In the genomic region with DNA sequence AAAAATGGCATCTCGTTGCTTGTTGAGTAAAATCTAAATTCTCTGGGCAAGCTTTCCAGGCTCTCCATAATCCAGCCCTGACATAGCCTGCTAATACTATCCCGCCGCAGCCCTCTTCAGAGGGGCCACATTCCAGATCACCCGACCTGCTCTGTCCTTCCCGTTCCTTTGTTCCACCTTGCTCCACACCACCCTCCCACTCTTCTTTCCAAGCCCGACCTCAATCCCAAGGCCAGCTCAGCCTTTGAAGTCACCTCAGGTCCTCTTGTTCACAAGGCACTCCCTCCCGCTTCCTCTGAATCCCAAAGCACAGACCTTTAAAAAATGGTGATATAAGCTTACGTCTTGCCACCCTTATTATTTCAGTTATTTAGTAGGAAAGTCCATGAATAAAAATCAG, we compare ENCODE assay signal across 2 cellular contexts.
TF ChIP-seq lines count a peak whose summit lies in the region.

No MANE protein-coding gene starts in this region.

TF ChIP-seq in WTC11, 78 proteins besides CTCF, POLR2A, EP300 and RAD21 (continued from another document):
- TF ChIP-seq, protein P1, sequence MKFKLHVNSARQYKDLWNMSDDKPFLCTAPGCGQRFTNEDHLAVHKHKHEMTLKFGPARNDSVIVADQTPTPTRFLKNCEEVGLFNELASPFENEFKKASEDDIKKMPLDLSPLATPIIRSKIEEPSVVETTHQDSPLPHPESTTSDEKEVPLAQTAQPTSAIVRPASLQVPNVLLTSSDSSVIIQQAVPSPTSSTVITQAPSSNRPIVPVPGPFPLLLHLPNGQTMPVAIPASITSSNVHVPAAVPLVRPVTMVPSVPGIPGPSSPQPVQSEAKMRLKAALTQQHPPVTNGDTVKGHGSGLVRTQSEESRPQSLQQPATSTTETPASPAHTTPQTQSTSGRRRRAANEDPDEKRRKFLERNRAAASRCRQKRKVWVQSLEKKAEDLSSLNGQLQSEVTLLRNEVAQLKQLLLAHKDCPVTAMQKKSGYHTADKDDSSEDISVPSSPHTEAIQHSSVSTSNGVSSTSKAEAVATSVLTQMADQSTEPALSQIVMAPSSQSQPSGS (CRISPR knock-in tag; IDR thresholded peaks at IDR 0.05; ENCODE audit: borderline replicate concordance, low read depth), result no peak
- TF ChIP-seq ZNF317 (CRISPR knock-in tag; IDR thresholded peaks at IDR 0.05; ENCODE audit: borderline replicate concordance, low read depth), result no peak
- TF ChIP-seq, protein P2, sequence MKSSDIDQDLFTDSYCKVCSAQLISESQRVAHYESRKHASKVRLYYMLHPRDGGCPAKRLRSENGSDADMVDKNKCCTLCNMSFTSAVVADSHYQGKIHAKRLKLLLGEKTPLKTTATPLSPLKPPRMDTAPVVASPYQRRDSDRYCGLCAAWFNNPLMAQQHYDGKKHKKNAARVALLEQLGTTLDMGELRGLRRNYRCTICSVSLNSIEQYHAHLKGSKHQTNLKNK (CRISPR knock-in tag; IDR thresholded peaks at IDR 0.05), result no peak
- TF ChIP-seq ZNF396 (CRISPR knock-in tag; IDR thresholded peaks at IDR 0.05; ENCODE audit: borderline replicate concordance), result no peak
- TF ChIP-seq OVOL2 (CRISPR knock-in tag; IDR thresholded peaks at IDR 0.05; ENCODE audit: borderline replicate concordance), result no peak
- TF ChIP-seq, protein P3, sequence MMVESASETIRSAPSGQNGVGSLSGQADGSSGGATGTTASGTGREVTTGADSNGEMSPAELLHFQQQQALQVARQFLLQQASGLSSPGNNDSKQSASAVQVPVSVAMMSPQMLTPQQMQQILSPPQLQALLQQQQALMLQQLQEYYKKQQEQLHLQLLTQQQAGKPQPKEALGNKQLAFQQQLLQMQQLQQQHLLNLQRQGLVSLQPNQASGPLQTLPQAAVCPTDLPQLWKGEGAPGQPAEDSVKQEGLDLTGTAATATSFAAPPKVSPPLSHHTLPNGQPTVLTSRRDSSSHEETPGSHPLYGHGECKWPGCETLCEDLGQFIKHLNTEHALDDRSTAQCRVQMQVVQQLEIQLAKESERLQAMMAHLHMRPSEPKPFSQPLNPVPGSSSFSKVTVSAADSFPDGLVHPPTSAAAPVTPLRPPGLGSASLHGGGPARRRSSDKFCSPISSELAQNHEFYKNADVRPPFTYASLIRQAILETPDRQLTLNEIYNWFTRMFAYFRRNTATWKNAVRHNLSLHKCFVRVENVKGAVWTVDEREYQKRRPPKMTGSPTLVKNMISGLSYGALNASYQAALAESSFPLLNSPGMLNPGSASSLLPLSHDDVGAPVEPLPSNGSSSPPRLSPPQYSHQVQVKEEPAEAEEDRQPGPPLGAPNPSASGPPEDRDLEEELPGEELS (CRISPR knock-in tag; IDR thresholded peaks at IDR 0.05), result no peak
- TF ChIP-seq, protein P4, sequence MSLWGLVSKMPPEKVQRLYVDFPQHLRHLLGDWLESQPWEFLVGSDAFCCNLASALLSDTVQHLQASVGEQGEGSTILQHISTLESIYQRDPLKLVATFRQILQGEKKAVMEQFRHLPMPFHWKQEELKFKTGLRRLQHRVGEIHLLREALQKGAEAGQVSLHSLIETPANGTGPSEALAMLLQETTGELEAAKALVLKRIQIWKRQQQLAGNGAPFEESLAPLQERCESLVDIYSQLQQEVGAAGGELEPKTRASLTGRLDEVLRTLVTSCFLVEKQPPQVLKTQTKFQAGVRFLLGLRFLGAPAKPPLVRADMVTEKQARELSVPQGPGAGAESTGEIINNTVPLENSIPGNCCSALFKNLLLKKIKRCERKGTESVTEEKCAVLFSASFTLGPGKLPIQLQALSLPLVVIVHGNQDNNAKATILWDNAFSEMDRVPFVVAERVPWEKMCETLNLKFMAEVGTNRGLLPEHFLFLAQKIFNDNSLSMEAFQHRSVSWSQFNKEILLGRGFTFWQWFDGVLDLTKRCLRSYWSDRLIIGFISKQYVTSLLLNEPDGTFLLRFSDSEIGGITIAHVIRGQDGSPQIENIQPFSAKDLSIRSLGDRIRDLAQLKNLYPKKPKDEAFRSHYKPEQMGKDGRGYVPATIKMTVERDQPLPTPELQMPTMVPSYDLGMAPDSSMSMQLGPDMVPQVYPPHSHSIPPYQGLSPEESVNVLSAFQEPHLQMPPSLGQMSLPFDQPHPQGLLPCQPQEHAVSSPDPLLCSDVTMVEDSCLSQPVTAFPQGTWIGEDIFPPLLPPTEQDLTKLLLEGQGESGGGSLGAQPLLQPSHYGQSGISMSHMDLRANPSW (CRISPR knock-in tag; conservative IDR thresholded peaks at IDR 0.05; ENCODE audit: low read depth), result no peak

TF ChIP-seq in SK-N-SH treated with all-trans-retinoic acid at 6 μM for 48 hours, 23 proteins besides CTCF, POLR2A, EP300 and RAD21 (continued from another document):
- TF ChIP-seq, protein P5, sequence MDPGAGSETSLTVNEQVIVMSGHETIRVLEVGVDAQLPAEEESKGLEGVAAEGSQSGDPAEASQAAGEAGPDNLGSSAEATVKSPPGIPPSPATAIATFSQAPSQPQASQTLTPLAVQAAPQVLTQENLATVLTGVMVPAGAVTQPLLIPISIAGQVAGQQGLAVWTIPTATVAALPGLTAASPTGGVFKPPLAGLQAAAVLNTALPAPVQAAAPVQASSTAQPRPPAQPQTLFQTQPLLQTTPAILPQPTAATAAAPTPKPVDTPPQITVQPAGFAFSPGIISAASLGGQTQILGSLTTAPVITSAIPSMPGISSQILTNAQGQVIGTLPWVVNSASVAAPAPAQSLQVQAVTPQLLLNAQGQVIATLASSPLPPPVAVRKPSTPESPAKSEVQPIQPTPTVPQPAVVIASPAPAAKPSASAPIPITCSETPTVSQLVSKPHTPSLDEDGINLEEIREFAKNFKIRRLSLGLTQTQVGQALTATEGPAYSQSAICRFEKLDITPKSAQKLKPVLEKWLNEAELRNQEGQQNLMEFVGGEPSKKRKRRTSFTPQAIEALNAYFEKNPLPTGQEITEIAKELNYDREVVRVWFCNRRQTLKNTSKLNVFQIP (CRISPR knock-in tag; IDR thresholded peaks at IDR 0.05; ENCODE audit: borderline replicate concordance, low read depth), result no peak
- TF ChIP-seq OSR1 (CRISPR knock-in tag; IDR thresholded peaks at IDR 0.05) (no peak), ISL1 (CRISPR knock-in tag; IDR thresholded peaks at IDR 0.05) (no peak), ESRRG (CRISPR knock-in tag; IDR thresholded peaks at IDR 0.05) (no peak), GLIS3 (CRISPR knock-in tag; IDR thresholded peaks at IDR 0.05) (no peak), ZFP30 (CRISPR knock-in tag; IDR thresholded peaks at IDR 0.05) (no peak)
